1 cellular context compared by ENCODE assay signal in the genomic region with DNA sequence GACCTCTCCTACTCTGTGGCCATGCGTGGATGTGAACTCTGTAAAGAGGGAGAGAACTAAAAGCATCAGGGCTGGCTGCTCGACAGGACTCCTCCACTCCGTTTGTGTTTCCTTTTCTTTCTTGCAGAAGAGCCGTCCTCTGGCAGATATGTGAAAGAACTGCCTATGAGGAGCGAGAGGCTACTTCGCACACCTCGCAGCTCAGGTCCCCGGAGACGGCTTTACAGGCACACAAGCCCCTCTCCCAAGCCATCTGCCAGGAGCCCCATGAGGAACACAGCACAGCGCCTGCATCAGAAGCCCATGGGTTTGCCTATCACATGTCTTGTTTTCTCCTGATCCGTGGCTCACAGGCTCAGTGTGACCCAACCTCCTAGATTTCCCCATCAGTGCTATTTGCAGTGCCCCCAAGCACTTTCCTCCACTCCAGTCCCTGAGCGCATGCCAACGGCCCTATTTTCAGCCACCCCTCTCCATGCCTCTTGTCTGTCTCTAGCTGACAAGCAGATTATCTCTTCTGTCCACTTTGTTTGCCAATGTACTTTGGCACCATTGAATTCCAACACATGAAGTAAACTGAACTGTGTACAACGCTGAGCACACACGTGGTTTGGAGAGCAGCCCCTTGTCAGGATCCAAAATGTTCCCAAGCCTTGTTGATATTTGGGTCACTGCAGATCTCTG.
TF ChIP-seq lines count a peak whose summit lies in the region.

No MANE protein-coding gene starts in this region.

TF ChIP-seq in HepG2, 621 proteins besides CTCF, POLR2A, EP300 and RAD21 (continued from another document and continues in another):
- TF ChIP-seq, protein P1, sequence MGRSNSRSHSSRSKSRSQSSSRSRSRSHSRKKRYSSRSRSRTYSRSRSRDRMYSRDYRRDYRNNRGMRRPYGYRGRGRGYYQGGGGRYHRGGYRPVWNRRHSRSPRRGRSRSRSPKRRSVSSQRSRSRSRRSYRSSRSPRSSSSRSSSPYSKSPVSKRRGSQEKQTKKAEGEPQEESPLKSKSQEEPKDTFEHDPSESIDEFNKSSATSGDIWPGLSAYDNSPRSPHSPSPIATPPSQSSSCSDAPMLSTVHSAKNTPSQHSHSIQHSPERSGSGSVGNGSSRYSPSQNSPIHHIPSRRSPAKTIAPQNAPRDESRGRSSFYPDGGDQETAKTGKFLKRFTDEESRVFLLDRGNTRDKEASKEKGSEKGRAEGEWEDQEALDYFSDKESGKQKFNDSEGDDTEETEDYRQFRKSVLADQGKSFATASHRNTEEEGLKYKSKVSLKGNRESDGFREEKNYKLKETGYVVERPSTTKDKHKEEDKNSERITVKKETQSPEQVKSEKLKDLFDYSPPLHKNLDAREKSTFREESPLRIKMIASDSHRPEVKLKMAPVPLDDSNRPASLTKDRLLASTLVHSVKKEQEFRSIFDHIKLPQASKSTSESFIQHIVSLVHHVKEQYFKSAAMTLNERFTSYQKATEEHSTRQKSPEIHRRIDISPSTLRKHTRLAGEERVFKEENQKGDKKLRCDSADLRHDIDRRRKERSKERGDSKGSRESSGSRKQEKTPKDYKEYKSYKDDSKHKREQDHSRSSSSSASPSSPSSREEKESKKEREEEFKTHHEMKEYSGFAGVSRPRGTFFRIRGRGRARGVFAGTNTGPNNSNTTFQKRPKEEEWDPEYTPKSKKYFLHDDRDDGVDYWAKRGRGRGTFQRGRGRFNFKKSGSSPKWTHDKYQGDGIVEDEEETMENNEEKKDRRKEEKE (IDR thresholded peaks at IDR 0.05) = no peak
- TF ChIP-seq PTBP1 (IDR thresholded peaks at IDR 0.05; ENCODE audit: low read depth, low read length, poor library complexity, severe bottlenecking) = no peak
- peak; percentile 38; the same call in 1 of the 2 replicates for TF ChIP-seq FOXK2 (IDR thresholded peaks at IDR 0.05)
- TF ChIP-seq IRF2 (CRISPR knock-in tag; IDR thresholded peaks at IDR 0.05) = 0 out of 2 replicates have a peak, but pooled peaks have one; percentile 46
- no peak for TF ChIP-seq MTF1 (CRISPR knock-in tag; IDR thresholded peaks at IDR 0.05)
- TF ChIP-seq, protein P2, sequence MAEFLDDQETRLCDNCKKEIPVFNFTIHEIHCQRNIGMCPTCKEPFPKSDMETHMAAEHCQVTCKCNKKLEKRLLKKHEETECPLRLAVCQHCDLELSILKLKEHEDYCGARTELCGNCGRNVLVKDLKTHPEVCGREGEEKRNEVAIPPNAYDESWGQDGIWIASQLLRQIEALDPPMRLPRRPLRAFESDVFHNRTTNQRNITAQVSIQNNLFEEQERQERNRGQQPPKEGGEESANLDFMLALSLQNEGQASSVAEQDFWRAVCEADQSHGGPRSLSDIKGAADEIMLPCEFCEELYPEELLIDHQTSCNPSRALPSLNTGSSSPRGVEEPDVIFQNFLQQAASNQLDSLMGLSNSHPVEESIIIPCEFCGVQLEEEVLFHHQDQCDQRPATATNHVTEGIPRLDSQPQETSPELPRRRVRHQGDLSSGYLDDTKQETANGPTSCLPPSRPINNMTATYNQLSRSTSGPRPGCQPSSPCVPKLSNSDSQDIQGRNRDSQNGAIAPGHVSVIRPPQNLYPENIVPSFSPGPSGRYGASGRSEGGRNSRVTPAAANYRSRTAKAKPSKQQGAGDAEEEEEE (CRISPR knock-in tag; IDR thresholded peaks at IDR 0.05; ENCODE audit: borderline replicate concordance) = no peak
- peak; percentile 49; the same call in 1 of the 2 replicates for TF ChIP-seq RXRB (CRISPR knock-in tag; IDR thresholded peaks at IDR 0.05; ENCODE audit: borderline replicate concordance)
- TF ChIP-seq DPF2 (CRISPR knock-in tag; IDR thresholded peaks at IDR 0.05; ENCODE audit: borderline replicate concordance, low read depth) = no peak
- TF ChIP-seq ZNF530 (CRISPR knock-in tag; IDR thresholded peaks at IDR 0.05; ENCODE audit: low read depth) = no peak
- no peak for TF ChIP-seq AHR (CRISPR knock-in tag; IDR thresholded peaks at IDR 0.05)
- TF ChIP-seq ERF (CRISPR knock-in tag; IDR thresholded peaks at IDR 0.05) = peak; percentile 52; the same call in 1 of the 2 replicates
- TF ChIP-seq HOXA3 (CRISPR knock-in tag; IDR thresholded peaks at IDR 0.05) = no peak
- TF ChIP-seq ZNF883 (CRISPR knock-in tag; IDR thresholded peaks at IDR 0.05; ENCODE audit: not compliant biosample characterization) = no peak
- TF ChIP-seq EED (CRISPR knock-in tag; IDR thresholded peaks at IDR 0.05) = no peak
- no peak for TF ChIP-seq ARHGAP35 (CRISPR knock-in tag; IDR thresholded peaks at IDR 0.05; ENCODE audit: borderline replicate concordance)
- TF ChIP-seq, protein P3, sequence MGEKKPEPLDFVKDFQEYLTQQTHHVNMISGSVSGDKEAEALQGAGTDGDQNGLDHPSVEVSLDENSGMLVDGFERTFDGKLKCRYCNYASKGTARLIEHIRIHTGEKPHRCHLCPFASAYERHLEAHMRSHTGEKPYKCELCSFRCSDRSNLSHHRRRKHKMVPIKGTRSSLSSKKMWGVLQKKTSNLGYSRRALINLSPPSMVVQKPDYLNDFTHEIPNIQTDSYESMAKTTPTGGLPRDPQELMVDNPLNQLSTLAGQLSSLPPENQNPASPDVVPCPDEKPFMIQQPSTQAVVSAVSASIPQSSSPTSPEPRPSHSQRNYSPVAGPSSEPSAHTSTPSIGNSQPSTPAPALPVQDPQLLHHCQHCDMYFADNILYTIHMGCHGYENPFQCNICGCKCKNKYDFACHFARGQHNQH (CRISPR knock-in tag; IDR thresholded peaks at IDR 0.05) = no peak
- TF ChIP-seq RNF2 (conservative IDR thresholded peaks at IDR 0.05; ENCODE audit: low read depth) = 0 out of 2 replicates have a peak, but pooled peaks have one; percentile 34
- peak; percentile 9; the same call in 1 of the 2 replicates for TF ChIP-seq CEBPB (IDR thresholded peaks at IDR 0.05; ENCODE audit: borderline replicate concordance, low read depth, low read length)
- TF ChIP-seq ARID2 (CRISPR knock-in tag; IDR thresholded peaks at IDR 0.05; ENCODE audit: borderline replicate concordance) = no peak
- peak; percentile 1; the same call in 1 of the 2 replicates for TF ChIP-seq BCL6 (CRISPR knock-in tag; IDR thresholded peaks at IDR 0.05)
- no peak for TF ChIP-seq GFI1 (CRISPR knock-in tag; IDR thresholded peaks at IDR 0.05; ENCODE audit: borderline replicate concordance)
- no peak for TF ChIP-seq KLF16 (CRISPR knock-in tag; IDR thresholded peaks at IDR 0.05)
- TF ChIP-seq ZNF30 (CRISPR knock-in tag; IDR thresholded peaks at IDR 0.05) = no peak
- TF ChIP-seq SRSF9 (IDR thresholded peaks at IDR 0.05; ENCODE audit: borderline replicate concordance, insufficient read depth, low read depth, low read length, poor library complexity, severe bottlenecking) = no peak
- no peak for TF ChIP-seq MED13 (CRISPR knock-in tag; IDR thresholded peaks at IDR 0.05)
- TF ChIP-seq, protein P4, sequence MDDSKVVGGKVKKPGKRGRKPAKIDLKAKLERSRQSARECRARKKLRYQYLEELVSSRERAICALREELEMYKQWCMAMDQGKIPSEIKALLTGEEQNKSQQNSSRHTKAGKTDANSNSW (CRISPR knock-in tag; IDR thresholded peaks at IDR 0.05; ENCODE audit: borderline replicate concordance) = no peak
- TF ChIP-seq ASH2L (IDR thresholded peaks at IDR 0.05; ENCODE audit: insufficient read length, low read depth, low read length) = no peak
- TF ChIP-seq TEAD3 (CRISPR knock-in tag; optimal IDR thresholded peaks at IDR 0.05; ENCODE audit: borderline replicate concordance) = peak; percentile 90
- TF ChIP-seq, protein P5, sequence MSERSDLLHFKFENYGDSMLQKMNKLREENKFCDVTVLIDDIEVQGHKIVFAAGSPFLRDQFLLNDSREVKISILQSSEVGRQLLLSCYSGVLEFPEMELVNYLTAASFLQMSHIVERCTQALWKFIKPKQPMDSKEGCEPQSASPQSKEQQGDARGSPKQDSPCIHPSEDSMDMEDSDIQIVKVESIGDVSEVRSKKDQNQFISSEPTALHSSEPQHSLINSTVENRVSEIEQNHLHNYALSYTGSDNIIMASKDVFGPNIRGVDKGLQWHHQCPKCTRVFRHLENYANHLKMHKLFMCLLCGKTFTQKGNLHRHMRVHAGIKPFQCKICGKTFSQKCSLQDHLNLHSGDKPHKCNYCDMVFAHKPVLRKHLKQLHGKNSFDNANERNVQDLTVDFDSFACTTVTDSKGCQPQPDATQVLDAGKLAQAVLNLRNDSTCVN (CRISPR knock-in tag; IDR thresholded peaks at IDR 0.05; ENCODE audit: borderline replicate concordance) = no peak
- no peak for TF ChIP-seq KAT2B (IDR thresholded peaks at IDR 0.05; ENCODE audit: borderline replicate concordance, low read depth, low read length)
- TF ChIP-seq, protein P6, sequence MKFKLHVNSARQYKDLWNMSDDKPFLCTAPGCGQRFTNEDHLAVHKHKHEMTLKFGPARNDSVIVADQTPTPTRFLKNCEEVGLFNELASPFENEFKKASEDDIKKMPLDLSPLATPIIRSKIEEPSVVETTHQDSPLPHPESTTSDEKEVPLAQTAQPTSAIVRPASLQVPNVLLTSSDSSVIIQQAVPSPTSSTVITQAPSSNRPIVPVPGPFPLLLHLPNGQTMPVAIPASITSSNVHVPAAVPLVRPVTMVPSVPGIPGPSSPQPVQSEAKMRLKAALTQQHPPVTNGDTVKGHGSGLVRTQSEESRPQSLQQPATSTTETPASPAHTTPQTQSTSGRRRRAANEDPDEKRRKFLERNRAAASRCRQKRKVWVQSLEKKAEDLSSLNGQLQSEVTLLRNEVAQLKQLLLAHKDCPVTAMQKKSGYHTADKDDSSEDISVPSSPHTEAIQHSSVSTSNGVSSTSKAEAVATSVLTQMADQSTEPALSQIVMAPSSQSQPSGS (CRISPR knock-in tag; IDR thresholded peaks at IDR 0.05) = no peak
- TF ChIP-seq CBFB (CRISPR knock-in tag; IDR thresholded peaks at IDR 0.05) = no peak
- no peak for TF ChIP-seq NRL (CRISPR knock-in tag; IDR thresholded peaks at IDR 0.05; ENCODE audit: borderline replicate concordance)
- TF ChIP-seq NFRKB (IDR thresholded peaks at IDR 0.05) = no peak
- no peak for TF ChIP-seq ZNF652 (CRISPR knock-in tag; IDR thresholded peaks at IDR 0.05; ENCODE audit: borderline replicate concordance, low read depth)
- no peak for TF ChIP-seq SMAD1 (CRISPR knock-in tag; IDR thresholded peaks at IDR 0.05; ENCODE audit: borderline replicate concordance, low read depth)
- TF ChIP-seq, protein P7, sequence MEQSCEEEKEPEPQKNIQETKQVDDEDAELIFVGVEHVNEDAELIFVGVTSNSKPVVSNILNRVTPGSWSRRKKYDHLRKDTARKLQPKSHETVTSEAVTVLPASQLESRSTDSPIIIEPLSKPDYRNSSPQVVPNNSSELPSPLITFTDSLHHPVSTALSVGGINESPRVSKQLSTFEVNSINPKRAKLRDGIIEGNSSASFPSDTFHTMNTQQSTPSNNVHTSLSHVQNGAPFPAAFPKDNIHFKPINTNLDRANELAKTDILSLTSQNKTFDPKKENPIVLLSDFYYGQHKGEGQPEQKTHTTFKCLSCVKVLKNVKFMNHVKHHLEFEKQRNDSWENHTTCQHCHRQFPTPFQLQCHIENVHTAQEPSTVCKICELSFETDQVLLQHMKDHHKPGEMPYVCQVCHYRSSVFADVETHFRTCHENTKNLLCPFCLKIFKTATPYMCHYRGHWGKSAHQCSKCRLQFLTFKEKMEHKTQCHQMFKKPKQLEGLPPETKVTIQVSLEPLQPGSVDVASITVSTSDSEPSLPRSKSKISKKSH (CRISPR knock-in tag; IDR thresholded peaks at IDR 0.05; ENCODE audit: borderline replicate concordance) = no peak
- TF ChIP-seq MXI1 (IDR thresholded peaks at IDR 0.05; ENCODE audit: borderline replicate concordance, low read depth, low read length) = peak; percentile 85; the same call in 1 of the 3 replicates
- TF ChIP-seq, protein P8, sequence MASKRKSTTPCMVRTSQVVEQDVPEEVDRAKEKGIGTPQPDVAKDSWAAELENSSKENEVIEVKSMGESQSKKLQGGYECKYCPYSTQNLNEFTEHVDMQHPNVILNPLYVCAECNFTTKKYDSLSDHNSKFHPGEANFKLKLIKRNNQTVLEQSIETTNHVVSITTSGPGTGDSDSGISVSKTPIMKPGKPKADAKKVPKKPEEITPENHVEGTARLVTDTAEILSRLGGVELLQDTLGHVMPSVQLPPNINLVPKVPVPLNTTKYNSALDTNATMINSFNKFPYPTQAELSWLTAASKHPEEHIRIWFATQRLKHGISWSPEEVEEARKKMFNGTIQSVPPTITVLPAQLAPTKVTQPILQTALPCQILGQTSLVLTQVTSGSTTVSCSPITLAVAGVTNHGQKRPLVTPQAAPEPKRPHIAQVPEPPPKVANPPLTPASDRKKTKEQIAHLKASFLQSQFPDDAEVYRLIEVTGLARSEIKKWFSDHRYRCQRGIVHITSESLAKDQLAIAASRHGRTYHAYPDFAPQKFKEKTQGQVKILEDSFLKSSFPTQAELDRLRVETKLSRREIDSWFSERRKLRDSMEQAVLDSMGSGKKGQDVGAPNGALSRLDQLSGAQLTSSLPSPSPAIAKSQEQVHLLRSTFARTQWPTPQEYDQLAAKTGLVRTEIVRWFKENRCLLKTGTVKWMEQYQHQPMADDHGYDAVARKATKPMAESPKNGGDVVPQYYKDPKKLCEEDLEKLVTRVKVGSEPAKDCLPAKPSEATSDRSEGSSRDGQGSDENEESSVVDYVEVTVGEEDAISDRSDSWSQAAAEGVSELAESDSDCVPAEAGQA (IDR thresholded peaks at IDR 0.05; ENCODE audit: low read depth) = no peak
- TF ChIP-seq, protein P8 (CRISPR knock-in tag; IDR thresholded peaks at IDR 0.05; ENCODE audit: borderline replicate concordance) = no peak
- no peak for TF ChIP-seq RFXANK (CRISPR knock-in tag; IDR thresholded peaks at IDR 0.05)
- TF ChIP-seq RELA (CRISPR knock-in tag; IDR thresholded peaks at IDR 0.05) = no peak
